3 cellular contexts compared by ENCODE assay signal in genomic region chr3:29646042-29646441, GRCh38.
TF ChIP-seq lines count a peak whose summit lies in the region.

No MANE protein-coding gene starts in this region.

TF ChIP-seq in HepG2, 621 proteins besides CTCF, POLR2A, EP300 and RAD21:
- TF ChIP-seq MAFF (IDR thresholded peaks at IDR 0.05; ENCODE audit: low read depth, low read length), result peak; percentile 97
- peak; percentile 95 to 97 for TF ChIP-seq MAFK (conservative IDR thresholded peaks at IDR 0.05 in 1 of 2, IDR thresholded peaks at IDR 0.05 in 1 of 2; ENCODE audit: low read length in 2 of 2)
- TF ChIP-seq TARDBP (CRISPR knock-in tag; IDR thresholded peaks at IDR 0.05), result no peak

TF ChIP-seq in SK-N-SH, 30 proteins besides CTCF, POLR2A, EP300 and RAD21:
- TF ChIP-seq FOXJ3 (CRISPR knock-in tag; IDR thresholded peaks at IDR 0.05), result no peak
- TF ChIP-seq ELF1 (IDR thresholded peaks at IDR 0.05), result no peak
- no peak for TF ChIP-seq EZH2phosphoT487 (IDR thresholded peaks at IDR 0.05; ENCODE audit: borderline replicate concordance, low read depth)
- no peak for TF ChIP-seq MXI1 (IDR thresholded peaks at IDR 0.05; ENCODE audit: low read depth, low read length)

TF ChIP-seq in H1, 55 proteins besides CTCF, POLR2A, EP300 and RAD21:
- TF ChIP-seq CBX8 (IDR thresholded peaks at IDR 0.05; ENCODE audit: borderline replicate concordance, low read depth, low read length) (no peak), MAFK (IDR thresholded peaks at IDR 0.05; ENCODE audit: low read depth, low read length) (peak; percentile 86; the same call in 1 of the 2 replicates), TBP (IDR thresholded peaks at IDR 0.05; ENCODE audit: low read depth, low read length) (no peak)
TF ChIP-seq in H1: peak in this region for 1.
